Comparison of ENCODE assay signal across 8 cellular contexts in the genomic region with DNA sequence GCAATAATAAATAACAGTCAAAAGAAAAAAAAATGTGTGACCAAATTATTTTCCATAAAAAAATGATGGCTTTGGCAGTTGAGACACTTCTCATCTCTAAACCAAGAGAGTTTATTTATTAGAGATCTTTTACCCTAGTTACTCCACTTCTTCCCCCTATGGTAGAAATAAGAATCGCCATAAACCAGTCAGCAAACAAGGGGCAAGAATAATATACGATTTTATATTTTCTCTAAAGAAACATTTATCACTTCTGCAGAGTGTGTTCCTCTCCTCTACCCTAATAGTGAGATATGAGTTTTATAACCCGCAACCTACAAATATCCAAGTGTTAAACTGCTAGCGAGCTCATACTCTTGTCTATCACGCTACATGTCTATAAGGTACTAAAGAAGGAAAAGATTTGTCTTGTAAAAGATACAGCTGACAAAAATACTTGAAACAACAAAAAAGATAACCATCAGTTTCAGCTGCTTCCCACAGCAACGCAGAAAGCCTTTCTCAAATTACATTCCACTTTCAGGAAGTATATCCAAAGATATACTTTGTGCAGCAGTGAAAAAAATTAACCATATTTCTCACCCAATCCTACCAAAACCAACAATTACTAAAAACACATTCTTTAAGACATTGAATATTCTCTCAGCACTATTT. TPM values are rescaled to one million over a fixed set of nuclear protein-coding genes. Genes with fewer than 3 reads are reported as not detected.
A peak's percentile ranks its signal among the peaks of the same experiment; 100 is the strongest.
DNase-seq lines count a peak whose midpoint lies in the region; ATAC-seq and TF ChIP-seq lines count a peak whose summit lies in the region.

No MANE protein-coding gene starts in this region.

- H3K27ac ChIP-seq in dorsolateral prefrontal cortex (peak overlapping the region in 24 of 59 donors; percentile 5 to 99 (median 95)), trophoblast cell (ENCODE audit: low read depth, low read length) (no peak overlapping the region)

- H2AK5ac ChIP-seq in trophoblast cell (ENCODE audit: low read length), result no peak overlapping the region

- H4K91ac ChIP-seq in trophoblast cell (ENCODE audit: low read depth, low read length), result no peak overlapping the region

- TF ChIP-seq CTCF in dorsolateral prefrontal cortex (IDR thresholded peaks at IDR 0.05 in 54 of 56, conservative IDR thresholded peaks at IDR 0.05 in 2 of 56; ENCODE audit: low read depth in 1 of 56, partially characterized antibody in 56 of 56) (peak in 5 of 56 donors; percentile 11 to 26 (median 16)), omental fat pad (IDR thresholded peaks at IDR 0.05) (no peak)

- H3K14ac ChIP-seq in trophoblast cell (ENCODE audit: low read length), result no peak overlapping the region

- no peak overlapping the region for H2BK12ac ChIP-seq in trophoblast cell (ENCODE audit: low read length)

- peaks cover 11% of the 10 kb centered on the region for H3K79me1 ChIP-seq in trophoblast cell (ENCODE audit: low read length)

- no peak overlapping the region for H3K23ac ChIP-seq in trophoblast cell (ENCODE audit: low read length)

- H4K8ac ChIP-seq in trophoblast cell (ENCODE audit: low read depth, low read length), result no peak overlapping the region

- no peak overlapping the region for H4K12ac ChIP-seq in trophoblast cell (ENCODE audit: low read depth, low read length)

- no peak overlapping the region for H2BK5ac ChIP-seq in trophoblast cell (ENCODE audit: low read depth, low read length, poor library complexity)

- intact Hi-C loops in dorsolateral prefrontal cortex (cut with DNase I), result loop anchor here (5.0 to 10.0 kb wide), 4 partner anchors 53 to 179 kb away; a partner anchor contains a TSS

- no peaks in the 10 kb centered on the region for H3K9me3 ChIP-seq in trophoblast cell (ENCODE audit: insufficient read depth, low read depth, low read length)

- no peak overlapping the region for H2BK120ac ChIP-seq in trophoblast cell (ENCODE audit: insufficient read depth, low read length, poor library complexity)

- ATAC-seq in omental fat pad (ENCODE audit: low FRiP score), result no peak

- H3K4me3 ChIP-seq in dorsolateral prefrontal cortex (peak overlapping the region; percentile 57 to 93 (median 85)), trophoblast cell (ENCODE audit: low read depth, low read length) (no peak overlapping the region)

- DNase-seq in ELR (ENCODE audit: low read depth), result peak; percentile 16
- peak; percentile 8 for DNase-seq in NCI-H69 (lab: John Stamatoyannopoulos, UW)
- DNase-seq in dorsolateral prefrontal cortex, result no peak
- peak; percentile 12 to 54 for DNase-seq in trophoblast cell
- DNase-seq in HPDE6-E6E7 (ENCODE audit: extremely low spot score), result no peak
- no peak for DNase-seq in NCI-H526 treated with DMSO at 0.1 percent for 48 hours (lab: John Stamatoyannopoulos, UW)
- DNase-seq in activated CD4-positive, alpha-beta T cell treated with anti-CD3 and anti-CD28 coated beads, Interleukin-2, amount 50 U/mL, for 4 hours, result no peak
- no peak for DNase-seq in omental fat pad (ENCODE audit: low spot score)

- no peaks in the 10 kb centered on the region for H3K27me3 ChIP-seq in dorsolateral prefrontal cortex
- no peaks in the 10 kb centered on the region for H3K27me3 ChIP-seq in trophoblast cell (ENCODE audit: insufficient read depth, low read length)

- no peak overlapping the region for H2AFZ ChIP-seq in trophoblast cell (ENCODE audit: insufficient read depth, low read length, poor library complexity)

- H3K4me2 ChIP-seq in trophoblast cell (ENCODE audit: low read length), result peak overlapping the region; percentile 30

- peaks cover 2 to 5% of the 10 kb centered on the region in 2 experiments for H3K4me1 ChIP-seq in trophoblast cell (ENCODE audit: control insufficient read depth in 1 of 2, insufficient read depth in 2 of 2, low read length in 2 of 2)

- WGBS in trophoblast cell (ENCODE audit: extremely low coverage, insufficient coverage, insufficient read length), result no CpG with 5 or more reads among the region's 6 CpGs

- no peak overlapping the region for H3K9ac ChIP-seq in trophoblast cell (ENCODE audit: low read length)

- H3K79me2 ChIP-seq in trophoblast cell (ENCODE audit: control insufficient read depth, insufficient read depth, low read length, poor library complexity), result peaks cover 6% of the 10 kb centered on the region

- no peak overlapping the region for H3K18ac ChIP-seq in trophoblast cell (ENCODE audit: low read length)

- H3K36me3 ChIP-seq in trophoblast cell (ENCODE audit: control insufficient read depth in 1 of 2, insufficient read depth in 2 of 2, low read length in 2 of 2), result peaks cover 2 to 3% of the 10 kb centered on the region in 2 experiments

- H3K4ac ChIP-seq in trophoblast cell (ENCODE audit: low read depth, low read length), result no peak overlapping the region

RNA-seq across cellular contexts. Expression of a gene that starts 2.2 kb away (rescaled TPM):
- total RNA-seq in dorsolateral prefrontal cortex, result 10 to 100 TPM; 37.3 to 62.1 (median 50.9) TPM
- polyA plus RNA-seq in trophoblast cell (2013), result 23.5 and 23.9 TPM in 2 replicates
- 10 to 100 TPM; 22.7 to 41.0 (median 28.2) TPM for total RNA-seq in omental fat pad

RNA-seq across cellular contexts. Expression of a gene that starts 58.2 kb away (rescaled TPM):
- total RNA-seq in dorsolateral prefrontal cortex, result 100 to 1,000 TPM in 96 of 120 experiments, 10 to 100 TPM in 24; 70.7 to 207 (median 128) TPM
- 48.8 and 50.5 TPM in 2 replicates for polyA plus RNA-seq in trophoblast cell (2013)
- total RNA-seq in omental fat pad, result 100 to 1,000 TPM in 2 of 4 donors, 10 to 100 TPM in 2; 80.2 to 146 (median 111) TPM

Comparison
In these comparisons a context has a peak if more than half of its experiments do, and no peak if none do; other contexts are left out.
1. DNase-seq: peak in ELR (single experiment), NCI-H69 (single experiment) and trophoblast cell (2 of 2); none in dorsolateral prefrontal cortex (0 of 10), HPDE6-E6E7 (single experiment), NCI-H526 treated with DMSO at 0.1 percent for 48 hours (single experiment), activated CD4-positive, alpha-beta T cell treated with anti-CD3 and anti-CD28 coated beads, Interleukin-2, amount 50 U/mL, for 4 hours (0 of 2) and omental fat pad (single experiment).